In the genomic region with DNA sequence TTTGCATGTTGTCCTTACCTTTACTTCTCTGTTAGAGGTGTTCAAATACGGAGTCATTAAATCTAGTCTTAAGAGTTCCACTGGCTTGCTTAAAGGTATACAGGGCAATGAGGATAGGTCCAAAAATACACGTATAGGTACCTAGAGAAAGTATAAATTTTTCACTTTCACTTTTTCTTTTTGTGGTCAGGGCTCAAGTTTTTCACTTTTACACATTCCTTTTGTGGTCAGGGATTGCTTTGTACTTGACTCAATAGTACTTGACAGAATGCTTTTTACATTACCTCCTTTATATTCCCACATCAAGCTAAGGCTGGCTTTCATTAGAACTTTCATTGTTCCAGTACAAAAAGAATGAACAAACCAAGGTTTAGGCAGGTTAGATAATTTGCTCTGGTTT, we compare ENCODE assay signal across 13 cellular contexts. TPM values are rescaled to one million over a fixed set of nuclear protein-coding genes. Genes with fewer than 3 reads are reported as not detected.
A peak's percentile ranks its signal among the peaks of the same experiment; 100 is the strongest.
DNase-seq lines count a peak whose midpoint lies in the region; ATAC-seq and TF ChIP-seq lines count a peak whose summit lies in the region.
"Had no signal": no experiment of that assay in that cellular context is flagged by ENCODE, and none has a peak within 500 bp of the region (broad histone marks: within the 10 kb centered on the region; RNA-seq: fewer than 3 reads in every experiment).

No MANE protein-coding gene starts in this region.

- no peaks in the 10 kb centered on the region for H3K9me2 ChIP-seq in OCI-LY7 (ENCODE audit: insufficient read depth, low read length)

- H3K36me3 ChIP-seq in adipocyte (ENCODE audit: control insufficient read depth, insufficient read depth, low read length, severe bottlenecking) (peaks cover 62% of the 10 kb centered on the region), OCI-LY7 (ENCODE audit: insufficient read depth, low read length) (peaks cover 96% of the 10 kb centered on the region), heart left ventricle (peaks cover 0 to 76% (median 60%) of the 10 kb centered on the region in 9 donors)

- H3K4me3 ChIP-seq in adipocyte (ENCODE audit: low read length), result no peak overlapping the region
- no peak overlapping the region for H3K4me3 ChIP-seq in OCI-LY7 (ENCODE audit: low read depth, low read length, poor library complexity, severe bottlenecking)
- no peak overlapping the region for H3K4me3 ChIP-seq in heart left ventricle
- H3K4me3 ChIP-seq: body of pancreas had no signal

- peaks cover 15 to 49% of the 10 kb centered on the region in 2 donors for H3K36me3 Mint-ChIP-seq in activated T-cell treated with anti-CD3 and anti-CD28 coated beads, Interleukin-2, amount 50 U/mL, for 72 hours (ENCODE audit: insufficient read depth in 2 of 2)
- H3K36me3 Mint-ChIP-seq in stimulated activated naive B cell treated with anti-CD40 and anti-IgM and Interleukin-4, amounts not matched to agents 10 μg/mL and 1 μg/mL and 100 μg/mL, for 72 hours, result peaks cover 51 to 71% of the 10 kb centered on the region in 2 donors

- H3K9ac ChIP-seq in adipocyte (ENCODE audit: low read length), result no peak overlapping the region

- POLR2A ChIA-PET in OCI-LY7 (lab: Charles Lee), result interaction anchor here (0.9 to 1.4 kb wide), 5 partner anchors 9 to 22 kb away, joined by 3 to 4 read pairs (median 4); a partner anchor contains a TSS

- intact Hi-C loops in OCI-LY7 (cut with micrococcal nuclease; ENCODE audit: unreplicated experiment), result no loop called here
- intact Hi-C loops in heart left ventricle (cut with DNase I), result no loop called here

- no peaks in the 10 kb centered on the region for H3K4me1 ChIP-seq in adipocyte (ENCODE audit: control insufficient read depth, insufficient read depth, low read length)
- no peaks in the 10 kb centered on the region for H3K4me1 ChIP-seq in OCI-LY7 (ENCODE audit: insufficient read depth, low read length, poor library complexity, severe bottlenecking)
- peaks cover 0 to 2% (median 0%) of the 10 kb centered on the region in 12 donors for H3K4me1 ChIP-seq in heart left ventricle
- H3K4me1 ChIP-seq: body of pancreas had no signal

- no peaks in the 10 kb centered on the region for H3K27me3 ChIP-seq in adipocyte (replicated peaks; ENCODE audit: control insufficient read depth, insufficient read depth, low read length)
- no peaks in the 10 kb centered on the region for H3K27me3 ChIP-seq in heart left ventricle
- H3K27me3 ChIP-seq: body of pancreas had no signal

- CTCF ChIA-PET in OCI-LY7 (lab: Charles Lee; ENCODE audit: unreplicated experiment), result no interaction called here

- TF ChIP-seq POLR2A in heart left ventricle (IDR thresholded peaks at IDR 0.05), result no peak

- peaks cover 5% of the 10 kb centered on the region for H3K9me3 ChIP-seq in adipocyte (ENCODE audit: control insufficient read depth, low read length)
- H3K9me3 ChIP-seq in OCI-LY7 (ENCODE audit: low read length), result no peaks in the 10 kb centered on the region; the same call in 1 of the 2 replicates
- peaks cover 0 to 10% (median 0%) of the 10 kb centered on the region in 12 donors for H3K9me3 ChIP-seq in heart left ventricle
- H3K9me3 ChIP-seq: body of pancreas had no signal

- H3K9me3 Mint-ChIP-seq in activated T-cell treated with anti-CD3 and anti-CD28 coated beads, Interleukin-2, amount 50 U/mL, for 72 hours, result peaks cover 0 to 4% of the 10 kb centered on the region in 2 donors
- H3K9me3 Mint-ChIP-seq in stimulated activated naive B cell treated with anti-CD40 and anti-IgM and Interleukin-4, amounts not matched to agents 10 μg/mL and 1 μg/mL and 100 μg/mL, for 72 hours, result no peaks in the 10 kb centered on the region

- ATAC-seq in activated T-cell treated with anti-CD3 and anti-CD28 coated beads, Interleukin-2, amount 50 U/mL, for 72 hours (replicated peaks in 1 of 2), result peak; percentile 55 to 66
- ATAC-seq in HG02973 (IDR thresholded peaks at IDR 0.05; ENCODE audit: unreplicated experiment) (peak; percentile 70), heart left ventricle (no peak)
- peak in 1 of 2 donors; percentile 19 for ATAC-seq in stimulated activated naive B cell treated with anti-CD40 and anti-IgM and Interleukin-4, amounts not matched to agents 10 μg/mL and 1 μg/mL and 100 μg/mL, for 72 hours (replicated peaks)
- ATAC-seq: body of pancreas had no signal

- peak overlapping the region; percentile 15 to 23 for H3K4me3 Mint-ChIP-seq in activated T-cell treated with anti-CD3 and anti-CD28 coated beads, Interleukin-2, amount 50 U/mL, for 72 hours
- H3K4me3 Mint-ChIP-seq in stimulated activated naive B cell treated with anti-CD40 and anti-IgM and Interleukin-4, amounts not matched to agents 10 μg/mL and 1 μg/mL and 100 μg/mL, for 72 hours, result peak overlapping the region in 1 of 2 donors; percentile 3

- 81 to 85% (median 81%) methylated on average over 2 of the region's 2 CpGs for WGBS in heart left ventricle, 4 donors

- H2AFZ ChIP-seq in OCI-LY7 (ENCODE audit: low read length), result no peak overlapping the region

- peaks cover 23% of the 10 kb centered on the region for H3K4me1 Mint-ChIP-seq in activated T-cell treated with anti-CD3 and anti-CD28 coated beads, Interleukin-2, amount 50 U/mL, for 72 hours (ENCODE audit: low read depth)
- H3K4me1 Mint-ChIP-seq in stimulated activated naive B cell treated with anti-CD40 and anti-IgM and Interleukin-4, amounts not matched to agents 10 μg/mL and 1 μg/mL and 100 μg/mL, for 72 hours, result peaks cover 3 to 17% of the 10 kb centered on the region in 2 donors

- H3K27ac Mint-ChIP-seq in activated T-cell treated with anti-CD3 and anti-CD28 coated beads, Interleukin-2, amount 50 U/mL, for 72 hours, result peak overlapping the region; percentile 66
- peak overlapping the region; percentile 37 for H3K27ac Mint-ChIP-seq in stimulated activated naive B cell treated with anti-CD40 and anti-IgM and Interleukin-4, amounts not matched to agents 10 μg/mL and 1 μg/mL and 100 μg/mL, for 72 hours

- BruUV-seq in OCI-LY7 (replicated peaks; lab: Mats Ljungman, UMichigan), result no TSS peak

- no peak for DNase-seq in activated T-cell treated with anti-CD3 and anti-CD28 coated beads, Interleukin-2, amount 50 U/mL, for 72 hours
- no peak for DNase-seq in activated T-cell treated with anti-CD3 and anti-CD28 coated beads, Interleukin-2, amount 50 U/mL, for 1 hour
- DNase-seq in adipocyte (ENCODE audit: low read depth) (peak; percentile 46), OCI-LY7 (ENCODE audit: low spot score) (no peak), heart left ventricle (no peak)
- DNase-seq in stimulated activated naive B cell treated with anti-CD40 and anti-IgM and Interleukin-4, amounts not matched to agents 10 μg/mL and 1 μg/mL and 100 μg/mL, for 72 hours, result no peak
- no peak for DNase-seq in stimulated activated CD4-positive, alpha-beta T cell treated with anti-CD3 and anti-CD28 coated beads, Interleukin-2, amount 100 ng/mL, for 48 hours
- DNase-seq: activated CD4-positive, alpha-beta T cell treated with anti-CD3 and anti-CD28 coated beads, Interleukin-2, amount 50 U/mL, for 1 hour; body of pancreas; NCI-H446 treated with DMSO at 0.1 percent for 48 hours; occipital lobe; substantia nigra had no signal

- no peaks in the 10 kb centered on the region for H3K27me3 Mint-ChIP-seq in activated T-cell treated with anti-CD3 and anti-CD28 coated beads, Interleukin-2, amount 50 U/mL, for 72 hours (ENCODE audit: low read depth)
- H3K27me3 Mint-ChIP-seq in stimulated activated naive B cell treated with anti-CD40 and anti-IgM and Interleukin-4, amounts not matched to agents 10 μg/mL and 1 μg/mL and 100 μg/mL, for 72 hours, result no peaks in the 10 kb centered on the region

- H3K79me2 ChIP-seq in OCI-LY7 (ENCODE audit: insufficient read depth, low read depth, low read length), result peaks cover 2% of the 10 kb centered on the region; the same call in 1 of the 2 replicates

- H4K20me1 ChIP-seq in OCI-LY7 (ENCODE audit: insufficient read depth, low read length), result no peaks in the 10 kb centered on the region

- no peak overlapping the region for H3K4me2 ChIP-seq in OCI-LY7 (ENCODE audit: low read length)

- H3K27ac ChIP-seq in OCI-LY7 (ENCODE audit: low read depth, low read length, poor library complexity, severe bottlenecking), result no peak overlapping the region
- H3K27ac ChIP-seq in heart left ventricle, result no peak overlapping the region
- H3K27ac ChIP-seq: body of pancreas had no signal

- TF ChIP-seq CTCF in OCI-LY7 (conservative IDR thresholded peaks at IDR 0.05; ENCODE audit: low read length) (no peak), heart left ventricle (IDR thresholded peaks at IDR 0.05) (no peak)

RNA-seq across cellular contexts. Expression of a gene that starts 21.7 kb away (rescaled TPM):
- total RNA-seq in activated T-cell treated with anti-CD3 and anti-CD28 coated beads, Interleukin-2, amount 50 U/mL, for 72 hours, result 10 to 100 TPM; 15.7 to 17.3 TPM
- 15.8 and 16.4 TPM in 2 replicates for total RNA-seq in OCI-LY7 (2014; rRNA removed; shearing (Covaris generic))
- total RNA-seq in OCI-LY7 (2022) (17.6 TPM in 2 replicates), heart left ventricle (10 to 100 TPM; 21.1 to 29.4 (median 26.2) TPM)
- polyA plus RNA-seq in heart left ventricle, result 10 to 100 TPM in 1 of 2 donors, 1 to 10 TPM in 1; 4.2 to 27.9 TPM

RNA-seq across cellular contexts. Expression of a gene that starts 45.0 kb away (rescaled TPM):
- 1 to 10 TPM; 8.9 to 9.0 TPM for total RNA-seq in activated T-cell treated with anti-CD3 and anti-CD28 coated beads, Interleukin-2, amount 50 U/mL, for 72 hours
- total RNA-seq in OCI-LY7 (2014; rRNA removed; shearing (Covaris generic)), result 12.1 and 13.1 TPM in 2 replicates
- total RNA-seq in OCI-LY7 (2022), result 13.1 and 13.9 TPM in 2 replicates
- 1 to 10 TPM; 3.4 to 9.1 (median 6.0) TPM for total RNA-seq in heart left ventricle
- polyA plus RNA-seq in heart left ventricle, result 1 to 10 TPM; 3.0 to 4.9 TPM

Comparison
In these comparisons a context has a peak if more than half of its experiments do, and no peak if none do; other contexts are left out.
1. ATAC-seq: peak in activated T-cell treated with anti-CD3 and anti-CD28 coated beads, Interleukin-2, amount 50 U/mL, for 72 hours (2 of 2) and HG02973 (single experiment); none in heart left ventricle (0 of 4).